24 cellular contexts compared by ENCODE assay signal in the genomic region with DNA sequence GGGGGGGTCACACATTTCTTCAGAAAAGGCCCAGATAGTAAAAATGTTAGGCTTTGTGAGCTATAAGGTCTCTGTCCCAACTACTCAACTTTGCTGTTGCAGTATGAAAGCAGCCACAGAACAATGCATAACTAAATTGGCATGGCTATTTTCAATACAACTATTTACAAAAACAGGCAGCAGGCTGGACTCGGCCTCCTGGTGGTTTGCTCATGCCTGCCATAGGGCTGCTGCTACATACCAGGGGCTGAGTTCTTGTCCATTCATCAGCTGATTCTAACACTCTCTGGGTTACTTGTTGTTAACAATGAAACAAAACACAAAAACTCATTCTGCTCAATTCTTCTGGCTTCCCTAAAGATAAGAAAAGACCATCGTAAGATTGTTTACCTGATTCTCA.
"Had no signal": no experiment of that assay in that cellular context is flagged by ENCODE, and none has a peak within 500 bp of the region (broad histone marks: within the 10 kb centered on the region; RNA-seq: fewer than 3 reads in every experiment).

No MANE protein-coding gene starts in this region.

- H3K36me3 ChIP-seq: heart right ventricle, neural progenitor cell, right atrium auricular region, uterus had no signal

- H3K4me1 ChIP-seq: body of pancreas, foreskin keratinocyte, heart right ventricle, neural progenitor cell, right atrium auricular region, uterus had no signal

- ATAC-seq: body of pancreas, foreskin keratinocyte, heart right ventricle, natural killer cell had no signal

- H3K27ac Mint-ChIP-seq: activated CD4-positive, alpha-beta memory T cell treated with anti-CD3 and anti-CD28 coated beads, Interleukin-2, amount 10 ng/mL, durations not matched to agents 7 days and 5 days; activated CD4-positive, alpha-beta T cell treated with anti-CD3 and anti-CD28 coated beads, Interleukin-2, amount 10 ng/mL, durations not matched to agents 7 days and 5 days; activated T-cell treated with anti-CD3 and anti-CD28 coated beads, Interleukin-2, amount 50 U/mL, for 24 hours; activated T-helper 17 cell treated with anti-CD3 and anti-CD28 coated beads, Interleukin-2, amount 50 U/mL, for 72 hours; memory B cell; natural killer cell; neural progenitor cell; type B pancreatic cell had no signal

- H3K4me2 ChIP-seq: neural progenitor cell had no signal

- H2AFZ ChIP-seq: neural progenitor cell had no signal

- H3K27me3 ChIP-seq: body of pancreas, foreskin keratinocyte, heart right ventricle, neural progenitor cell, right atrium auricular region, uterus had no signal

- H3K36me3 Mint-ChIP-seq: memory B cell, natural killer cell, neural progenitor cell, type B pancreatic cell had no signal

- H3K27ac ChIP-seq: body of pancreas, coronary artery, foreskin keratinocyte, heart right ventricle, neural progenitor cell, right atrium auricular region, uterus had no signal

- H3K4me1 Mint-ChIP-seq: activated CD4-positive, alpha-beta memory T cell treated with anti-CD3 and anti-CD28 coated beads, Interleukin-2, amount 10 ng/mL, durations not matched to agents 7 days and 5 days; activated CD4-positive, alpha-beta T cell treated with anti-CD3 and anti-CD28 coated beads, Interleukin-2, amount 10 ng/mL, durations not matched to agents 7 days and 5 days; activated T-helper 17 cell treated with anti-CD3 and anti-CD28 coated beads, Interleukin-2, amount 50 U/mL, for 72 hours; memory B cell; natural killer cell; neural progenitor cell had no signal

- H3K4me3 Mint-ChIP-seq: activated CD4-positive, alpha-beta memory T cell treated with anti-CD3 and anti-CD28 coated beads, Interleukin-2, amount 10 ng/mL, durations not matched to agents 7 days and 5 days; activated CD4-positive, alpha-beta T cell treated with anti-CD3 and anti-CD28 coated beads, Interleukin-2, amount 10 ng/mL, durations not matched to agents 7 days and 5 days; activated T-cell treated with anti-CD3 and anti-CD28 coated beads, Interleukin-2, amount 50 U/mL, for 24 hours; activated T-helper 17 cell treated with anti-CD3 and anti-CD28 coated beads, Interleukin-2, amount 50 U/mL, for 72 hours; memory B cell; natural killer cell; neural progenitor cell; type B pancreatic cell had no signal

- H3K9ac ChIP-seq: neural progenitor cell had no signal

- H3K4me3 ChIP-seq: body of pancreas, coronary artery, heart right ventricle, neural progenitor cell, right atrium auricular region, uterus had no signal

- H3K27me3 Mint-ChIP-seq: activated CD4-positive, alpha-beta memory T cell treated with anti-CD3 and anti-CD28 coated beads, Interleukin-2, amount 10 ng/mL, durations not matched to agents 7 days and 5 days; activated CD4-positive, alpha-beta T cell treated with anti-CD3 and anti-CD28 coated beads, Interleukin-2, amount 10 ng/mL, durations not matched to agents 7 days and 5 days; activated T-cell treated with anti-CD3 and anti-CD28 coated beads, Interleukin-2, amount 50 U/mL, for 24 hours; activated T-helper 17 cell treated with anti-CD3 and anti-CD28 coated beads, Interleukin-2, amount 50 U/mL, for 72 hours; effector memory CD8-positive, alpha-beta T cell; memory B cell; type B pancreatic cell had no signal

- H3K9me3 ChIP-seq: body of pancreas, heart right ventricle, right atrium auricular region, uterus had no signal

- DNase-seq: activated CD4-positive, alpha-beta memory T cell treated with anti-CD3 and anti-CD28 coated beads, Interleukin-2, amount 10 ng/mL, durations not matched to agents 7 days and 5 days; activated CD4-positive, alpha-beta T cell treated with anti-CD3 and anti-CD28 coated beads, Interleukin-2, amount 10 ng/mL, durations not matched to agents 7 days and 5 days; activated CD4-positive, CD25-positive, alpha-beta regulatory T cell treated with anti-CD3 and anti-CD28 coated beads, Interleukin-2, amount 50 U/mL, for 72 hours; activated CD8-positive, alpha-beta memory T cell treated with anti-CD3 and anti-CD28 coated beads, Interleukin-2, amount 50 U/mL, for 48 hours; activated gamma-delta T cell treated with Interleukin-2 at 50 U/mL for 16 hours; activated naive CD4-positive, alpha-beta T cell treated with anti-CD3 and anti-CD28 coated beads, Interleukin-2, amount 50 U/mL, for 16 hours; activated T-cell treated with anti-CD3 and anti-CD28 coated beads, Interleukin-2, amount 50 U/mL, for 24 hours; amygdala; body of pancreas; effector memory CD8-positive, alpha-beta T cell; foreskin keratinocyte; heart right ventricle; natural killer cell; occipital lobe; stimulated activated CD4-positive, alpha-beta T cell treated with anti-CD3 and anti-CD28 coated beads, Interleukin-15, amount 100 ng/mL, for 24 hours; stimulated activated CD4-positive, alpha-beta T cell treated with anti-CD3 and anti-CD28 coated beads, Interleukin-2, amount 100 ng/mL, for 24 hours; stimulated activated naive CD4-positive, alpha-beta T cell treated with Interleukin-2 at 50 U/mL for 16 hours; uterus had no signal
